Comparison of ENCODE assay signal across 13 cellular contexts in genomic region chr1:155038602-155039307, GRCh38. TPM values are rescaled to one million over a fixed set of nuclear protein-coding genes. Genes with fewer than 3 reads are reported as not detected.
A peak's percentile ranks its signal among the peaks of the same experiment; 100 is the strongest.
DNase-seq lines count a peak whose midpoint lies in the region; ATAC-seq, FAIRE-seq and TF ChIP-seq lines count a peak whose summit lies in the region.
"Had no signal": no experiment of that assay in that cellular context is flagged by ENCODE, and none has a peak within 500 bp of the region (broad histone marks: within the 10 kb centered on the region; RNA-seq: fewer than 3 reads in every experiment).

No MANE protein-coding gene starts in this region.

- intact Hi-C loops in sciatic nerve (cut with DNase I): loop anchor here (10.0 kb wide), 1 partner anchor 944 kb away; no protein-coding TSS in a partner anchor

- no peaks in the 10 kb centered on the region for H3K9me3 Mint-ChIP-seq in stimulated activated memory B cell treated with anti-CD40 and anti-IgM and Interleukin-4, amounts not matched to agents 10 μg/mL and 1 μg/mL and 100 μg/mL, for 72 hours

- DNase-seq in HCEC 1CT (peak; percentile 41), RCC 7860 (ENCODE audit: low spot score) (peak; percentile 30), fibroblast of the aortic adventitia (ENCODE audit: low read depth) (peak; percentile 17), sciatic nerve (ENCODE audit: low spot score) (no peak), NCI-H2196 treated with DMSO at 0.1 percent for 48 hours (lab: John Stamatoyannopoulos, UW; ENCODE audit: unreplicated experiment) (no peak), SHP77 (lab: John Stamatoyannopoulos, UW) (no peak)
- no peak for DNase-seq in activated CD4-positive, CD25-positive, alpha-beta regulatory T cell treated with anti-CD3 and anti-CD28 coated beads, Interleukin-2, amount 50 U/mL, for 72 hours
- DNase-seq: NCI-H2081 had no signal

- peaks cover 55% of the 10 kb centered on the region for H3K27me3 Mint-ChIP-seq in stimulated activated memory B cell treated with anti-CD40 and anti-IgM and Interleukin-4, amounts not matched to agents 10 μg/mL and 1 μg/mL and 100 μg/mL, for 72 hours

- no peak overlapping the region for H3K4me3 ChIP-seq in fibroblast of the aortic adventitia (ENCODE audit: low read depth, low read length)
- H3K4me3 ChIP-seq: ascending aorta, upper lobe of left lung had no signal

- ATAC-seq in sciatic nerve: peak; percentile 62
- no peak for ATAC-seq in stimulated activated memory B cell treated with anti-CD40 and anti-IgM and Interleukin-4, amounts not matched to agents 10 μg/mL and 1 μg/mL and 100 μg/mL, for 72 hours
- ATAC-seq: Panc1 had no signal

- no peak for TF ChIP-seq CTCF in fibroblast of the aortic adventitia (IDR thresholded peaks at IDR 0.05; ENCODE audit: insufficient read depth, low read length)

- H3K4me1 Mint-ChIP-seq in stimulated activated memory B cell treated with anti-CD40 and anti-IgM and Interleukin-4, amounts not matched to agents 10 μg/mL and 1 μg/mL and 100 μg/mL, for 72 hours: no peaks in the 10 kb centered on the region

- no peak overlapping the region for H3K27ac Mint-ChIP-seq in stimulated activated memory B cell treated with anti-CD40 and anti-IgM and Interleukin-4, amounts not matched to agents 10 μg/mL and 1 μg/mL and 100 μg/mL, for 72 hours

- H3K36me3 Mint-ChIP-seq in stimulated activated memory B cell treated with anti-CD40 and anti-IgM and Interleukin-4, amounts not matched to agents 10 μg/mL and 1 μg/mL and 100 μg/mL, for 72 hours: no peaks in the 10 kb centered on the region

- FAIRE-seq in RCC 7860 (lab: Jason Lieb, UNC): no peak

- H3K4me3 Mint-ChIP-seq in stimulated activated memory B cell treated with anti-CD40 and anti-IgM and Interleukin-4, amounts not matched to agents 10 μg/mL and 1 μg/mL and 100 μg/mL, for 72 hours: no peak overlapping the region

RNA-seq across cellular contexts. Expression of gene DCST1, which starts 5.1 kb away (rescaled TPM):
- not detected in 2 replicates for total RNA-seq in fibroblast of the aortic adventitia (ENCODE audit: low replicate concordance)
- total RNA-seq in sciatic nerve: 0.31 TPM
- total RNA-seq: ascending aorta, epithelial cell of proximal tubule had no signal

RNA-seq across cellular contexts. Expression of gene DCST2, which starts 5.2 kb away (rescaled TPM):
- total RNA-seq in fibroblast of the aortic adventitia (ENCODE audit: low replicate concordance) (0.09 TPM in 1 of 2 replicates, not detected in the other), sciatic nerve (5.5 TPM)

RNA-seq across cellular contexts. Expression of gene ADAM15, which starts 12.4 kb away (rescaled TPM):
- total RNA-seq in fibroblast of the aortic adventitia (ENCODE audit: low replicate concordance) (39.0 and 69.9 TPM in 2 replicates), sciatic nerve (147 TPM)

RNA-seq across cellular contexts. Expression of gene EFNA4, which starts 24.8 kb away (rescaled TPM):
- total RNA-seq in fibroblast of the aortic adventitia (ENCODE audit: low replicate concordance) (2.4 and 5.3 TPM in 2 replicates), sciatic nerve (3.1 TPM)

RNA-seq across cellular contexts. Expression of gene ZBTB7B, which starts 36.2 kb away (rescaled TPM):
- 14.0 and 15.4 TPM in 2 replicates for total RNA-seq in fibroblast of the aortic adventitia (ENCODE audit: low replicate concordance)
- total RNA-seq in sciatic nerve: 45.3 TPM

Comparison
In these comparisons a context has a peak if more than half of its experiments do, and no peak if none do; other contexts are left out.
1. DNase-seq: peak in HCEC 1CT (single experiment), RCC 7860 (single experiment) and fibroblast of the aortic adventitia (single experiment); none in sciatic nerve (single experiment), activated CD4-positive, CD25-positive, alpha-beta regulatory T cell treated with anti-CD3 and anti-CD28 coated beads, Interleukin-2, amount 50 U/mL, for 72 hours (single experiment), NCI-H2196 treated with DMSO at 0.1 percent for 48 hours (single experiment) and SHP77 (0 of 2).